ENCODE assay signal across 21 cellular contexts in genomic region chr16:68636064-68636551, GRCh38. TPM values are rescaled to one million over a fixed set of nuclear protein-coding genes. Genes with fewer than 3 reads are reported as not detected.
DNase-seq lines count a peak whose midpoint lies in the region; TF ChIP-seq lines count a peak whose summit lies in the region.
"Had no signal": no experiment of that assay in that cellular context is flagged by ENCODE, and none has a peak within 500 bp of the region (broad histone marks: within the 10 kb centered on the region; RNA-seq: fewer than 3 reads in every experiment).

No MANE protein-coding gene starts in this region.

- no peak for TF ChIP-seq POLR2A in ovary (IDR thresholded peaks at IDR 0.05)

- H3K27me3 ChIP-seq in Caco-2 (replicated peaks; ENCODE audit: control insufficient read depth, insufficient read depth, low read length) (no peaks in the 10 kb centered on the region), ovary (no peaks in the 10 kb centered on the region), Karpas-422 (ENCODE audit: low read length) (no peaks in the 10 kb centered on the region)
- H3K27me3 ChIP-seq: gastroesophageal sphincter, transverse colon had no signal

- no peak overlapping the region for H3K9ac ChIP-seq in Karpas-422 (ENCODE audit: low read length)

- no peaks in the 10 kb centered on the region for H3K9me3 Mint-ChIP-seq in Caco-2 (ENCODE audit: unreplicated experiment)
- H3K9me3 Mint-ChIP-seq: activated naive CD8-positive, alpha-beta T cell treated with anti-CD3 and anti-CD28 coated beads, Interleukin-2, amount 50 U/mL, for 24 hours; endodermal cell; immature natural killer cell had no signal

- H3K9me2 ChIP-seq in Karpas-422 (replicated peaks; ENCODE audit: insufficient read depth, low read length) = no peaks in the 10 kb centered on the region

- no peaks in the 10 kb centered on the region for H4K20me1 ChIP-seq in Karpas-422 (ENCODE audit: insufficient read depth, low read depth, low read length)

- no peaks in the 10 kb centered on the region for H3K36me3 Mint-ChIP-seq in Caco-2 (ENCODE audit: insufficient read depth, unreplicated experiment)
- H3K36me3 Mint-ChIP-seq: immature natural killer cell had no signal

- H2AFZ ChIP-seq in Karpas-422 (ENCODE audit: low read length) = no peak overlapping the region

- WGBS in ovary, 3 donors = 4 to 18% (median 9%) methylated on average over 12 of the region's 12 CpGs

- no peak overlapping the region for H3K4me2 ChIP-seq in Karpas-422 (ENCODE audit: low read depth, low read length, poor library complexity, severe bottlenecking)

- POLR2A ChIA-PET in Caco-2 (lab: Charles Lee) (no interaction called here), RWPE1 (lab: Yijun Ruan, JAX; ENCODE audit: low non-redundant PET) (interaction anchor here (0.5 to 1.4 kb wide), 2 partner anchors 9 to 12 kb away, joined by 3 to 10 read pairs; partner anchors contain the start of gene CDH3)

- BruUV-seq in Caco-2 (replicated peaks; lab: Mats Ljungman, UMichigan) = no TSS peak

- peak overlapping the region; percentile 27 for H3K27ac Mint-ChIP-seq in Caco-2 (ENCODE audit: unreplicated experiment)
- H3K27ac Mint-ChIP-seq: activated naive CD8-positive, alpha-beta T cell treated with anti-CD3 and anti-CD28 coated beads, Interleukin-2, amount 50 U/mL, for 24 hours; endodermal cell; immature natural killer cell had no signal

- H3K4me1 Mint-ChIP-seq in Caco-2 (ENCODE audit: low read depth, unreplicated experiment) = peaks cover 12% of the 10 kb centered on the region
- H3K4me1 Mint-ChIP-seq: immature natural killer cell had no signal

- intact Hi-C loops in Caco-2 (cut with micrococcal nuclease; ENCODE audit: unreplicated experiment) = no loop called here
- intact Hi-C loops in ovary (cut with DNase I) = no loop called here

- H3K4me3 Mint-ChIP-seq in Caco-2 (ENCODE audit: unreplicated experiment) = peak overlapping the region; percentile 14
- H3K4me3 Mint-ChIP-seq: activated naive CD8-positive, alpha-beta T cell treated with anti-CD3 and anti-CD28 coated beads, Interleukin-2, amount 50 U/mL, for 24 hours; endodermal cell; immature natural killer cell had no signal

- peak; percentile 49 for TF ChIP-seq EP300 in ovary (IDR thresholded peaks at IDR 0.05)

- H3K4me1 ChIP-seq in Caco-2 (peaks cover 9% of the 10 kb centered on the region; the same call in 1 of the 2 replicates), ovary (ENCODE audit: insufficient read depth) (peaks cover 3% of the 10 kb centered on the region), Karpas-422 (ENCODE audit: low read length) (no peaks in the 10 kb centered on the region)

- no peaks in the 10 kb centered on the region for H3K79me2 ChIP-seq in Karpas-422 (ENCODE audit: low read length)

- TF ChIP-seq CTCF in Caco-2 (IDR thresholded peaks at IDR 0.05; ENCODE audit: insufficient read depth in 1 of 2, low read depth in 1 of 2, low read length in 1 of 2, severe bottlenecking in 1 of 2, unreplicated experiment in 1 of 2) = no peak
- no peak for TF ChIP-seq CTCF in RWPE1 (conservative IDR thresholded peaks at IDR 0.05; ENCODE audit: low read depth)
- TF ChIP-seq CTCF in ovary (IDR thresholded peaks at IDR 0.05) = no peak

- DNase-seq in Caco-2 (no peak), RWPE1 (ENCODE audit: low spot score) (peak; percentile 75), iris pigment epithelial cell (ENCODE audit: low read depth) (peak; percentile 50), ovary (peak; percentile 45 to 63 (median 54)), Karpas-422 (no peak), NCI-H1417 treated with DMSO at 0.1 percent for 48 hours (lab: John Stamatoyannopoulos, UW) (no peak), T-helper 9 cell (no peak)
- no peak for DNase-seq in activated T-cell treated with anti-CD3 and anti-CD28 coated beads, Interleukin-2, amount 50 U/mL, for 1 hour
- DNase-seq: activated CD4-positive, alpha-beta T cell treated with anti-CD3 and anti-CD28 coated beads, Interleukin-2, amount 50 U/mL, for 4 hours; activated naive CD8-positive, alpha-beta T cell treated with anti-CD3 and anti-CD28 coated beads, Interleukin-2, amount 50 U/mL, for 24 hours; activated T-cell treated with anti-CD3 and anti-CD28 coated beads, Interleukin-2, amount 50 U/mL, for 48 hours; cerebellar nuclear complex; endodermal cell; GDM1; immature natural killer cell; NCI-H2107; NCI-H526 treated with DMSO at 0.1 percent for 48 hours; stimulated activated CD4-positive, alpha-beta T cell treated with anti-CD3 and anti-CD28 coated beads, Interleukin-1b, Interleukin-23, amount 100 ng/mL, for 48 hours; stimulated activated CD8-positive, alpha-beta memory T cell treated with anti-CD3 and anti-CD28 coated beads, Interleukin-4, amount 100 ng/mL, for 48 hours; transverse colon had no signal

- CTCF ChIA-PET in Caco-2 (lab: Charles Lee) = interaction anchor here (1.7 kb wide), 1 partner anchor 107 kb away, joined by 5 read pairs; no protein-coding TSS in a partner anchor
- CTCF ChIA-PET in RWPE1 (lab: Yijun Ruan, JAX) = interaction anchor here (0.5 to 1.3 kb wide), 4 partner anchors 11 to 127 kb away, joined by 3 to 7 read pairs (median 4); no protein-coding TSS in a partner anchor

- no peaks in the 10 kb centered on the region for H3K27me3 Mint-ChIP-seq in Caco-2 (ENCODE audit: insufficient read depth, unreplicated experiment)

- H3K4me3 ChIP-seq in Caco-2 (ENCODE audit: low read depth, low read length) (no peak overlapping the region), ovary (no peak overlapping the region), Karpas-422 (ENCODE audit: low read length) (no peak overlapping the region)
- H3K4me3 ChIP-seq: gastroesophageal sphincter, transverse colon had no signal

- H3K27ac ChIP-seq in RWPE1 (peak overlapping the region; percentile 75), ovary (peak overlapping the region; percentile 68 to 81), Karpas-422 (ENCODE audit: low read length) (no peak overlapping the region)
- H3K27ac ChIP-seq: gastroesophageal sphincter, transverse colon had no signal

- H3K36me3 ChIP-seq in Caco-2 (ENCODE audit: control insufficient read depth, insufficient read depth, low read length) = no peaks in the 10 kb centered on the region
- no peaks in the 10 kb centered on the region for H3K36me3 ChIP-seq in ovary
- H3K36me3 ChIP-seq in Karpas-422 (ENCODE audit: insufficient read depth, low read length) = no peaks in the 10 kb centered on the region
- H3K36me3 ChIP-seq: gastroesophageal sphincter, transverse colon had no signal

- H3K9me3 ChIP-seq in Caco-2 = no peaks in the 10 kb centered on the region
- no peaks in the 10 kb centered on the region for H3K9me3 ChIP-seq in ovary
- H3K9me3 ChIP-seq in Karpas-422 (ENCODE audit: low read length) = no peaks in the 10 kb centered on the region
- H3K9me3 ChIP-seq: gastroesophageal sphincter, transverse colon had no signal

RNA-seq across cellular contexts. Expression of gene CDH3, which starts 9.0 kb away (rescaled TPM):
- total RNA-seq in Caco-2 (2022) (114 and 144 TPM in 2 replicates), ovary (10 to 100 TPM; 32.4 to 99.0 (median 52.4) TPM)
- 10 to 100 TPM; 75.2 to 84.5 TPM for polyA plus RNA-seq in ovary
- 0.97 TPM in 1 of 2 replicates, not detected in the other for total RNA-seq in Karpas-422 (2014; rRNA removed; shearing (Covaris generic); ENCODE audit: low replicate concordance)
- polyA plus RNA-seq: immature natural killer cell had no signal

Comparison
In these comparisons a context has a peak if more than half of its experiments do, and no peak if none do; other contexts are left out.
1. DNase-seq: peak in RWPE1 (single experiment), iris pigment epithelial cell (single experiment) and ovary (5 of 5); none in Caco-2 (0 of 2), Karpas-422 (single experiment), NCI-H1417 treated with DMSO at 0.1 percent for 48 hours (single experiment), activated T-cell treated with anti-CD3 and anti-CD28 coated beads, Interleukin-2, amount 50 U/mL, for 1 hour (single experiment) and T-helper 9 cell (single experiment).
2. RNA of gene CDH3, which starts 9.0 kb away (total RNA-seq): 114 to 144 TPM in Caco-2 and 32.4 to 99.0 TPM in ovary; 0.97 TPM in Karpas-422; every median in the first group is over 10 times any median in the second.